ENCODE assay signal across 1 cellular context in the genomic region with DNA sequence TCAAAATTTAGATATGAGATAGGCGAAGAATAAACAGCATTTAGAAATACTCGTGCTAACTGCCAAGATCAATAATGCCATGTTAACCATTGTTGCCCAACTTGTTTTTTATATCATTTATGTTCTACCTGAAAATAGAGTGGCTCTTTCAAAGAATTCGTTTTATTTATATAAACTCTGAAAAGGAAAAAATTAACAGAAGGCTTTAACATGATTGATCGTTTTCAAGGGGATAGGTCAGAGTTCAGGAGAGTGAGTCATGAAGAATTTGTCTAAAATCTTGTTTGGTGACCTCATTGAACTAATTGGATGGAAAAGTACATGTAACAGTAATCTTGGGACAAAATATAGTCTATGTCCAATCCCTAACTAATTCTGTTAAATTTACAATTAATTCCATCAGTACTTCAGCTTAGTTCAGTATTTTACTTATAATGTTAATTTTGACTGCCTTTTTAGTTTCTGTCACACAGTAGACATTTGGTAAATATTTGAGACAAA.
A peak's percentile ranks its signal among the peaks of the same experiment; 100 is the strongest.
TF ChIP-seq lines count a peak whose summit lies in the region.

No MANE protein-coding gene starts in this region.

TF ChIP-seq in HepG2, 621 proteins besides CTCF, POLR2A, EP300 and RAD21 (continued from another document and continues in another):
- TF ChIP-seq, protein P1, sequence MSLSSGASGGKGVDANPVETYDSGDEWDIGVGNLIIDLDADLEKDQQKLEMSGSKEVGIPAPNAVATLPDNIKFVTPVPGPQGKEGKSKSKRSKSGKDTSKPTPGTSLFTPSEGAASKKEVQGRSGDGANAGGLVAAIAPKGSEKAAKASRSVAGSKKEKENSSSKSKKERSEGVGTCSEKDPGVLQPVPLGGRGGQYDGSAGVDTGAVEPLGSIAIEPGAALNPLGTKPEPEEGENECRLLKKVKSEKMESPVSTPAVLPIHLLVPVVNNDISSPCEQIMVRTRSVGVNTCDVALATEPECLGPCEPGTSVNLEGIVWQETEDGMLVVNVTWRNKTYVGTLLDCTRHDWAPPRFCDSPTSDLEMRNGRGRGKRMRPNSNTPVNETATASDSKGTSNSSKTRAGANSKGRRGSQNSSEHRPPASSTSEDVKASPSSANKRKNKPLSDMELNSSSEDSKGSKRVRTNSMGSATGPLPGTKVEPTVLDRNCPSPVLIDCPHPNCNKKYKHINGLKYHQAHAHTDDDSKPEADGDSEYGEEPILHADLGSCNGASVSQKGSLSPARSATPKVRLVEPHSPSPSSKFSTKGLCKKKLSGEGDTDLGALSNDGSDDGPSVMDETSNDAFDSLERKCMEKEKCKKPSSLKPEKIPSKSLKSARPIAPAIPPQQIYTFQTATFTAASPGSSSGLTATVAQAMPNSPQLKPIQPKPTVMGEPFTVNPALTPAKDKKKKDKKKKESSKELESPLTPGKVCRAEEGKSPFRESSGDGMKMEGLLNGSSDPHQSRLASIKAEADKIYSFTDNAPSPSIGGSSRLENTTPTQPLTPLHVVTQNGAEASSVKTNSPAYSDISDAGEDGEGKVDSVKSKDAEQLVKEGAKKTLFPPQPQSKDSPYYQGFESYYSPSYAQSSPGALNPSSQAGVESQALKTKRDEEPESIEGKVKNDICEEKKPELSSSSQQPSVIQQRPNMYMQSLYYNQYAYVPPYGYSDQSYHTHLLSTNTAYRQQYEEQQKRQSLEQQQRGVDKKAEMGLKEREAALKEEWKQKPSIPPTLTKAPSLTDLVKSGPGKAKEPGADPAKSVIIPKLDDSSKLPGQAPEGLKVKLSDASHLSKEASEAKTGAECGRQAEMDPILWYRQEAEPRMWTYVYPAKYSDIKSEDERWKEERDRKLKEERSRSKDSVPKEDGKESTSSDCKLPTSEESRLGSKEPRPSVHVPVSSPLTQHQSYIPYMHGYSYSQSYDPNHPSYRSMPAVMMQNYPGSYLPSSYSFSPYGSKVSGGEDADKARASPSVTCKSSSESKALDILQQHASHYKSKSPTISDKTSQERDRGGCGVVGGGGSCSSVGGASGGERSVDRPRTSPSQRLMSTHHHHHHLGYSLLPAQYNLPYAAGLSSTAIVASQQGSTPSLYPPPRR (CRISPR knock-in tag; IDR thresholded peaks at IDR 0.05; ENCODE audit: borderline replicate concordance) = peak; percentile 57; the same call in 1 of the 2 replicates
- TF ChIP-seq ZNF432 (CRISPR knock-in tag; IDR thresholded peaks at IDR 0.05; ENCODE audit: borderline replicate concordance) = no peak
- peak; percentile 88 for TF ChIP-seq JUNB (CRISPR knock-in tag; IDR thresholded peaks at IDR 0.05; ENCODE audit: borderline replicate concordance)
- peak; percentile 49; the same call in 1 of the 2 replicates for TF ChIP-seq CEBPB (IDR thresholded peaks at IDR 0.05; ENCODE audit: borderline replicate concordance, low read depth, low read length)
- TF ChIP-seq EHMT2 (IDR thresholded peaks at IDR 0.05; ENCODE audit: borderline replicate concordance, low read depth, low read length) = peak; percentile 78; the same call in 1 of the 2 replicates
- TF ChIP-seq NCOA2 (CRISPR knock-in tag; IDR thresholded peaks at IDR 0.05) = peak; percentile 78
- no peak for TF ChIP-seq ZNF83 (CRISPR knock-in tag; IDR thresholded peaks at IDR 0.05; ENCODE audit: borderline replicate concordance)
- no peak for TF ChIP-seq ZNF530 (CRISPR knock-in tag; IDR thresholded peaks at IDR 0.05; ENCODE audit: low read depth)
- TF ChIP-seq, protein P2, sequence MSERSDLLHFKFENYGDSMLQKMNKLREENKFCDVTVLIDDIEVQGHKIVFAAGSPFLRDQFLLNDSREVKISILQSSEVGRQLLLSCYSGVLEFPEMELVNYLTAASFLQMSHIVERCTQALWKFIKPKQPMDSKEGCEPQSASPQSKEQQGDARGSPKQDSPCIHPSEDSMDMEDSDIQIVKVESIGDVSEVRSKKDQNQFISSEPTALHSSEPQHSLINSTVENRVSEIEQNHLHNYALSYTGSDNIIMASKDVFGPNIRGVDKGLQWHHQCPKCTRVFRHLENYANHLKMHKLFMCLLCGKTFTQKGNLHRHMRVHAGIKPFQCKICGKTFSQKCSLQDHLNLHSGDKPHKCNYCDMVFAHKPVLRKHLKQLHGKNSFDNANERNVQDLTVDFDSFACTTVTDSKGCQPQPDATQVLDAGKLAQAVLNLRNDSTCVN (CRISPR knock-in tag; IDR thresholded peaks at IDR 0.05; ENCODE audit: borderline replicate concordance) = no peak
- no peak for TF ChIP-seq TSC22D2 (CRISPR knock-in tag; IDR thresholded peaks at IDR 0.05; ENCODE audit: borderline replicate concordance)
- peak; percentile 87 for TF ChIP-seq GATAD2A (CRISPR knock-in tag; IDR thresholded peaks at IDR 0.05)
- no peak for TF ChIP-seq HNRNPH1 (optimal IDR thresholded peaks at IDR 0.05; ENCODE audit: low read depth, low read length)
- TF ChIP-seq DPF2 (CRISPR knock-in tag; IDR thresholded peaks at IDR 0.05; ENCODE audit: borderline replicate concordance, low read depth) = peak; percentile 73; the same call in 1 of the 2 replicates
- TF ChIP-seq ATF7 (IDR thresholded peaks at IDR 0.05) = peak; percentile 88
- TF ChIP-seq ATF7 (CRISPR knock-in tag; IDR thresholded peaks at IDR 0.05) = no peak; the same call in 1 of the 2 replicates
- no peak for TF ChIP-seq BRCA1 (CRISPR knock-in tag; IDR thresholded peaks at IDR 0.05)
- TF ChIP-seq FOSL1 (CRISPR knock-in tag; IDR thresholded peaks at IDR 0.05; ENCODE audit: borderline replicate concordance) = peak; percentile 95
- TF ChIP-seq, protein P3, sequence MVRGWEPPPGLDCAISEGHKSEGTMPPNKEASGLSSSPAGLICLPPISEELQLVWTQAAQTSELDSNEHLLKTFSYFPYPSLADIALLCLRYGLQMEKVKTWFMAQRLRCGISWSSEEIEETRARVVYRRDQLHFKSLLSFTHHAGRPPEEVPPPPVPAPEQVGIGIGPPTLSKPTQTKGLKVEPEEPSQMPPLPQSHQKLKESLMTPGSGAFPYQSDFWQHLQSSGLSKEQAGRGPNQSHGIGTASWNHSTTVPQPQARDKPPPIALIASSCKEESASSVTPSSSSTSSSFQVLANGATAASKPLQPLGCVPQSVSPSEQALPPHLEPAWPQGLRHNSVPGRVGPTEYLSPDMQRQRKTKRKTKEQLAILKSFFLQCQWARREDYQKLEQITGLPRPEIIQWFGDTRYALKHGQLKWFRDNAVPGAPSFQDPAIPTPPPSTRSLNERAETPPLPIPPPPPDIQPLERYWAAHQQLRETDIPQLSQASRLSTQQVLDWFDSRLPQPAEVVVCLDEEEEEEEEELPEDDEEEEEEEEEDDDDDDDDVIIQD (CRISPR knock-in tag; IDR thresholded peaks at IDR 0.05; ENCODE audit: low read depth) = peak; percentile 91; the same call in 1 of the 2 replicates
- no peak for TF ChIP-seq NFKBIZ (CRISPR knock-in tag; IDR thresholded peaks at IDR 0.05)
- no peak for TF ChIP-seq ZNF841 (CRISPR knock-in tag; IDR thresholded peaks at IDR 0.05; ENCODE audit: borderline replicate concordance)
- TF ChIP-seq HOXA3 (CRISPR knock-in tag; IDR thresholded peaks at IDR 0.05) = no peak
- no peak for TF ChIP-seq RELA (CRISPR knock-in tag; IDR thresholded peaks at IDR 0.05)
- no peak for TF ChIP-seq NFKB2 (CRISPR knock-in tag; IDR thresholded peaks at IDR 0.05; ENCODE audit: borderline replicate concordance)
- TF ChIP-seq RFX5 (IDR thresholded peaks at IDR 0.05; ENCODE audit: low read depth, low read length) = no peak
- no peak for TF ChIP-seq MYC (CRISPR knock-in tag; IDR thresholded peaks at IDR 0.05; ENCODE audit: borderline replicate concordance)
- peak; percentile 94 for TF ChIP-seq MEIS1 (CRISPR knock-in tag; IDR thresholded peaks at IDR 0.05; ENCODE audit: borderline replicate concordance)
- no peak for TF ChIP-seq POLR2AphosphoS2 (IDR thresholded peaks at IDR 0.05; ENCODE audit: low read depth, low read length)
- no peak for TF ChIP-seq ZNF546 (CRISPR knock-in tag; conservative IDR thresholded peaks at IDR 0.05)
- TF ChIP-seq ZNF772 (CRISPR knock-in tag; IDR thresholded peaks at IDR 0.05) = no peak
- TF ChIP-seq ZNF550 (CRISPR knock-in tag; IDR thresholded peaks at IDR 0.05; ENCODE audit: borderline replicate concordance) = no peak
- no peak for TF ChIP-seq ZFP37 (CRISPR knock-in tag; IDR thresholded peaks at IDR 0.05; ENCODE audit: borderline replicate concordance)
- TF ChIP-seq, protein P4, sequence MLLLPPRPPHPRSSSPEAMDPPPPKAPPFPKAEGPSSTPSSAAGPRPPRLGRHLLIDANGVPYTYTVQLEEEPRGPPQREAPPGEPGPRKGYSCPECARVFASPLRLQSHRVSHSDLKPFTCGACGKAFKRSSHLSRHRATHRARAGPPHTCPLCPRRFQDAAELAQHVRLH (CRISPR knock-in tag; IDR thresholded peaks at IDR 0.05; ENCODE audit: borderline replicate concordance, low read depth) = no peak
- no peak; the same call in 1 of the 2 replicates for TF ChIP-seq NCOR1 (IDR thresholded peaks at IDR 0.05; ENCODE audit: borderline replicate concordance, low read length)
- TF ChIP-seq, protein P5, sequence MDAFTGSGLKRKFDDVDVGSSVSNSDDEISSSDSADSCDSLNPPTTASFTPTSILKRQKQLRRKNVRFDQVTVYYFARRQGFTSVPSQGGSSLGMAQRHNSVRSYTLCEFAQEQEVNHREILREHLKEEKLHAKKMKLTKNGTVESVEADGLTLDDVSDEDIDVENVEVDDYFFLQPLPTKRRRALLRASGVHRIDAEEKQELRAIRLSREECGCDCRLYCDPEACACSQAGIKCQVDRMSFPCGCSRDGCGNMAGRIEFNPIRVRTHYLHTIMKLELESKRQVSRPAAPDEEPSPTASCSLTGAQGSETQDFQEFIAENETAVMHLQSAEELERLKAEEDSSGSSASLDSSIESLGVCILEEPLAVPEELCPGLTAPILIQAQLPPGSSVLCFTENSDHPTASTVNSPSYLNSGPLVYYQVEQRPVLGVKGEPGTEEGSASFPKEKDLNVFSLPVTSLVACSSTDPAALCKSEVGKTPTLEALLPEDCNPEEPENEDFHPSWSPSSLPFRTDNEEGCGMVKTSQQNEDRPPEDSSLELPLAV (CRISPR knock-in tag; conservative IDR thresholded peaks at IDR 0.05; ENCODE audit: low read depth) = no peak
- peak; percentile 76; the same call in 1 of the 2 replicates for TF ChIP-seq SOX5 (CRISPR knock-in tag; IDR thresholded peaks at IDR 0.05; ENCODE audit: borderline replicate concordance)
- 0 out of 2 replicates have a peak, but pooled peaks have one; percentile 41 for TF ChIP-seq ATF1 (CRISPR knock-in tag; IDR thresholded peaks at IDR 0.05)
- peak; percentile 32; the same call in 1 of the 2 replicates for TF ChIP-seq ELF3 (CRISPR knock-in tag; IDR thresholded peaks at IDR 0.05)
- no peak for TF ChIP-seq ZSCAN12 (CRISPR knock-in tag; IDR thresholded peaks at IDR 0.05)
- TF ChIP-seq KAT7 (CRISPR knock-in tag; IDR thresholded peaks at IDR 0.05; ENCODE audit: borderline replicate concordance) = no peak
- no peak for TF ChIP-seq SP2 (CRISPR knock-in tag; IDR thresholded peaks at IDR 0.05)
- TF ChIP-seq, protein P6, sequence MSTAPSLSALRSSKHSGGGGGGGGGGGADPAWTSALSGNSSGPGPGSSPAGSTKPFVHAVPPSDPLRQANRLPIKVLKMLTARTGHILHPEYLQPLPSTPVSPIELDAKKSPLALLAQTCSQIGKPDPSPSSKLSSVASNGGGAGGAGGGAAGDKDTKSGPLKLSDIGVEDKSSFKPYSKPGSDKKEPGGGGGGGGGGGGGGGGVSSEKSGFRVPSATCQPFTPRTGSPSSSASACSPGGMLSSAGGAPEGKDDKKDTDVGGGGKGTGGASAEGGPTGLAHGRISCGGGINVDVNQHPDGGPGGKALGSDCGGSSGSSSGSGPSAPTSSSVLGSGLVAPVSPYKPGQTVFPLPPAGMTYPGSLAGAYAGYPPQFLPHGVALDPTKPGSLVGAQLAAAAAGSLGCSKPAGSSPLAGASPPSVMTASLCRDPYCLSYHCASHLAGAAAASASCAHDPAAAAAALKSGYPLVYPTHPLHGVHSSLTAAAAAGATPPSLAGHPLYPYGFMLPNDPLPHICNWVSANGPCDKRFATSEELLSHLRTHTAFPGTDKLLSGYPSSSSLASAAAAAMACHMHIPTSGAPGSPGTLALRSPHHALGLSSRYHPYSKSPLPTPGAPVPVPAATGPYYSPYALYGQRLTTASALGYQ (CRISPR knock-in tag; IDR thresholded peaks at IDR 0.05) = no peak; the same call in 1 of the 2 replicates
- no peak for TF ChIP-seq ZNF644 (CRISPR knock-in tag; IDR thresholded peaks at IDR 0.05; ENCODE audit: low read depth)
- TF ChIP-seq MIXL1 (CRISPR knock-in tag; IDR thresholded peaks at IDR 0.05) = peak; percentile 81; the same call in 1 of the 2 replicates
- TF ChIP-seq STAT5B (CRISPR knock-in tag; IDR thresholded peaks at IDR 0.05) = no peak
- TF ChIP-seq, protein P7, sequence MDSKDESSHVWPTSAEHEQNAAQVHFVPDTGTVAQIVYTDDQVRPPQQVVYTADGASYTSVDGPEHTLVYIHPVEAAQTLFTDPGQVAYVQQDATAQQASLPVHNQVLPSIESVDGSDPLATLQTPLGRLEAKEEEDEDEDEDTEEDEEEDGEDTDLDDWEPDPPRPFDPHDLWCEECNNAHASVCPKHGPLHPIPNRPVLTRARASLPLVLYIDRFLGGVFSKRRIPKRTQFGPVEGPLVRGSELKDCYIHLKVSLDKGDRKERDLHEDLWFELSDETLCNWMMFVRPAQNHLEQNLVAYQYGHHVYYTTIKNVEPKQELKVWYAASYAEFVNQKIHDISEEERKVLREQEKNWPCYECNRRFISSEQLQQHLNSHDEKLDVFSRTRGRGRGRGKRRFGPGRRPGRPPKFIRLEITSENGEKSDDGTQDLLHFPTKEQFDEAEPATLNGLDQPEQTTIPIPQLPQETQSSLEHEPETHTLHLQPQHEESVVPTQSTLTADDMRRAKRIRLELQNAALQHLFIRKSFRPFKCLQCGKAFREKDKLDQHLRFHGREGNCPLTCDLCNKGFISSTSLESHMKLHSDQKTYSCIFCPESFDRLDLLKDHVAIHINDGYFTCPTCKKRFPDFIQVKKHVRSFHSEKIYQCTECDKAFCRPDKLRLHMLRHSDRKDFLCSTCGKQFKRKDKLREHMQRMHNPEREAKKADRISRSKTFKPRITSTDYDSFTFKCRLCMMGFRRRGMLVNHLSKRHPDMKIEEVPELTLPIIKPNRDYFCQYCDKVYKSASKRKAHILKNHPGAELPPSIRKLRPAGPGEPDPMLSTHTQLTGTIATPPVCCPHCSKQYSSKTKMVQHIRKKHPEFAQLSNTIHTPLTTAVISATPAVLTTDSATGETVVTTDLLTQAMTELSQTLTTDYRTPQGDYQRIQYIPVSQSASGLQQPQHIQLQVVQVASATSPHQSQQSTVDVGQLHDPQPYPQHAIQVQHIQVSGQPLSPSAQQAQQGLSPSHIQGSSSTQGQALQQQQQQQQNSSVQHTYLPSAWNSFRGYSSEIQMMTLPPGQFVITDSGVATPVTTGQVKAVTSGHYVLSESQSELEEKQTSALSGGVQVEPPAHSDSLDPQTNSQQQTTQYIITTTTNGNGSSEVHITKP (CRISPR knock-in tag; IDR thresholded peaks at IDR 0.05; ENCODE audit: low read depth) = no peak
- TF ChIP-seq ZNF746 (CRISPR knock-in tag; IDR thresholded peaks at IDR 0.05) = no peak
- TF ChIP-seq RARG (CRISPR knock-in tag; IDR thresholded peaks at IDR 0.05; ENCODE audit: low read depth) = no peak
- peak; percentile 83; the same call in 1 of the 2 replicates for TF ChIP-seq ONECUT2 (CRISPR knock-in tag; IDR thresholded peaks at IDR 0.05)
- TF ChIP-seq SUZ12 (IDR thresholded peaks at IDR 0.05; ENCODE audit: low read depth, low read length) = no peak
- TF ChIP-seq EED (CRISPR knock-in tag; IDR thresholded peaks at IDR 0.05) = no peak
- no peak for TF ChIP-seq ARNTL (CRISPR knock-in tag; IDR thresholded peaks at IDR 0.05)
- TF ChIP-seq ZNF777 (CRISPR knock-in tag; IDR thresholded peaks at IDR 0.05) = no peak
- TF ChIP-seq PCBP1 (IDR thresholded peaks at IDR 0.05; ENCODE audit: borderline replicate concordance, low read depth, low read length) = no peak
- TF ChIP-seq ZNF850 (CRISPR knock-in tag; conservative IDR thresholded peaks at IDR 0.05) = no peak
- peak; percentile 98 for TF ChIP-seq ZSCAN29 (CRISPR knock-in tag; conservative IDR thresholded peaks at IDR 0.05)
- TF ChIP-seq ZNF773 (CRISPR knock-in tag; IDR thresholded peaks at IDR 0.05; ENCODE audit: borderline replicate concordance) = no peak
- TF ChIP-seq MBD4 (IDR thresholded peaks at IDR 0.05; ENCODE audit: borderline replicate concordance, low read length) = peak; percentile 75; the same call in 1 of the 2 replicates
